18 cellular contexts compared by ENCODE assay signal in genomic region chr13:75145926-75146325, GRCh38.
DNase-seq lines count a peak whose midpoint lies in the region; ATAC-seq and TF ChIP-seq lines count a peak whose summit lies in the region.
"Had no signal": no experiment of that assay in that cellular context is flagged by ENCODE, and none has a peak within 500 bp of the region (broad histone marks: within the 10 kb centered on the region; RNA-seq: fewer than 3 reads in every experiment).

No MANE protein-coding gene starts in this region.

- no peaks in the 10 kb centered on the region for H3K36me3 ChIP-seq in CD8-positive, alpha-beta memory T cell (ENCODE audit: insufficient read depth, low read length)
- H3K36me3 ChIP-seq in uterus: no peaks in the 10 kb centered on the region

- no peak overlapping the region for H3K4me3 Mint-ChIP-seq in CD8-positive, alpha-beta memory T cell
- H3K4me3 Mint-ChIP-seq: CD14-positive monocyte, GM23338 had no signal

- no peaks in the 10 kb centered on the region for H3K4me1 ChIP-seq in CD8-positive, alpha-beta memory T cell (ENCODE audit: insufficient read depth, low read length)
- no peaks in the 10 kb centered on the region for H3K4me1 ChIP-seq in uterus
- H3K4me1 ChIP-seq: Caco-2 had no signal

- H3K27me3 ChIP-seq in CD8-positive, alpha-beta memory T cell (ENCODE audit: insufficient read depth, low read length, poor library complexity, severe bottlenecking): no peaks in the 10 kb centered on the region
- H3K27me3 ChIP-seq in uterus: no peaks in the 10 kb centered on the region

- H3K4me3 ChIP-seq in CD8-positive, alpha-beta memory T cell (ENCODE audit: low read length): no peak overlapping the region
- no peak overlapping the region for H3K4me3 ChIP-seq in uterus
- H3K4me3 ChIP-seq: GM23338, K562 had no signal

- CTCF ChIA-PET in CD8-positive, alpha-beta memory T cell (lab: Charles Lee): no interaction called here

- no peaks in the 10 kb centered on the region for H3K4me1 Mint-ChIP-seq in CD8-positive, alpha-beta memory T cell
- H3K4me1 Mint-ChIP-seq: CD14-positive monocyte had no signal

- POLR2A ChIA-PET in CD8-positive, alpha-beta memory T cell (lab: Charles Lee): no interaction called here

- H3K9me3 ChIP-seq in CD8-positive, alpha-beta memory T cell (ENCODE audit: low read length): no peaks in the 10 kb centered on the region
- H3K9me3 ChIP-seq in uterus: no peaks in the 10 kb centered on the region
- H3K9me3 ChIP-seq: Caco-2, SK-N-SH had no signal

- no peak for ATAC-seq in HG03457 (IDR thresholded peaks at IDR 0.05; ENCODE audit: unreplicated experiment)
- ATAC-seq: GM23338, K562, PC-3 had no signal

- no peaks in the 10 kb centered on the region for H3K9me3 Mint-ChIP-seq in CD8-positive, alpha-beta memory T cell
- H3K9me3 Mint-ChIP-seq: GM23338 had no signal

- intact Hi-C loops in uterus (cut with DNase I; ENCODE audit: low total_unique reads): no loop called here

- H3K36me3 Mint-ChIP-seq in CD8-positive, alpha-beta memory T cell: no peaks in the 10 kb centered on the region
- H3K36me3 Mint-ChIP-seq: CD14-positive monocyte had no signal

- no peak overlapping the region for H3K27ac Mint-ChIP-seq in CD8-positive, alpha-beta memory T cell
- H3K27ac Mint-ChIP-seq: CD14-positive monocyte, GM23338 had no signal

- peaks cover 7 to 26% of the 10 kb centered on the region in 2 donors for H3K27me3 Mint-ChIP-seq in CD8-positive, alpha-beta memory T cell

- no peak for TF ChIP-seq POLR2A in uterus (IDR thresholded peaks at IDR 0.05)

- no peak for TF ChIP-seq CTCF in uterus (IDR thresholded peaks at IDR 0.05)

- H3K27ac ChIP-seq in CD8-positive, alpha-beta memory T cell (ENCODE audit: low read depth, low read length): no peak overlapping the region
- no peak overlapping the region for H3K27ac ChIP-seq in uterus
- H3K27ac ChIP-seq: HL-60 had no signal

- DNase-seq in DMS 273 (lab: John Stamatoyannopoulos, UW; ENCODE audit: unreplicated experiment): peak; percentile 42
- DNase-seq in RPMI7951 (ENCODE audit: low read depth): peak; percentile 26
- peak; percentile 30 for DNase-seq in fibroblast of gingiva (ENCODE audit: low read depth)
- peak; percentile 27 for DNase-seq in myocyte (ENCODE audit: low read depth)
- DNase-seq in CD8-positive, alpha-beta memory T cell: no peak
- no peak for DNase-seq in uterus
- DNase-seq in DMS53 treated with DMSO at 0.1 percent for 48 hours (lab: John Stamatoyannopoulos, UW; ENCODE audit: unreplicated experiment): no peak
- DNase-seq: Caco-2, DMS79 treated with DMSO at 0.1 percent for 48 hours, GF-D8, NCI-H1092, SK-N-SH had no signal

Comparison
In these comparisons a context has a peak if more than half of its experiments do, and no peak if none do; other contexts are left out.
1. DNase-seq: peak in DMS 273 (single experiment), RPMI7951 (single experiment), fibroblast of gingiva (single experiment) and myocyte (single experiment); none in CD8-positive, alpha-beta memory T cell (0 of 5), uterus (0 of 2) and DMS53 treated with DMSO at 0.1 percent for 48 hours (single experiment).